Comparison of ENCODE assay signal across 1 cellular context in genomic region chr19:2333807-2334211, GRCh38.
A peak's percentile ranks its signal among the peaks of the same experiment; 100 is the strongest.
TF ChIP-seq lines count a peak whose summit lies in the region.

No MANE protein-coding gene starts in this region.

TF ChIP-seq in HepG2, 621 proteins besides CTCF, POLR2A, EP300 and RAD21:
- TF ChIP-seq XRCC5 (optimal IDR thresholded peaks at IDR 0.05; ENCODE audit: low read length) (peak; percentile 27), ZBTB7A (CRISPR knock-in tag; IDR thresholded peaks at IDR 0.05) (0 out of 2 replicates have a peak, but pooled peaks have one; percentile 30), TFDP2 (CRISPR knock-in tag; IDR thresholded peaks at IDR 0.05) (no peak), SAP130 (CRISPR knock-in tag; IDR thresholded peaks at IDR 0.05; ENCODE audit: low read depth) (no peak), RFX5 (IDR thresholded peaks at IDR 0.05; ENCODE audit: low read depth, low read length) (no peak), KMT2A (CRISPR knock-in tag; IDR thresholded peaks at IDR 0.05) (0 out of 2 replicates have a peak, but pooled peaks have one; percentile 9), PCBP1 (IDR thresholded peaks at IDR 0.05; ENCODE audit: borderline replicate concordance, low read depth, low read length) (no peak), PPARG (CRISPR knock-in tag; conservative IDR thresholded peaks at IDR 0.05) (0 out of 2 replicates have a peak, but pooled peaks have one; percentile 18), CREB1 (IDR thresholded peaks at IDR 0.05) (no peak), CREB1 (CRISPR knock-in tag; IDR thresholded peaks at IDR 0.05) (no peak), SUZ12 (IDR thresholded peaks at IDR 0.05; ENCODE audit: low read depth, low read length) (no peak), RBFOX2 (IDR thresholded peaks at IDR 0.05; ENCODE audit: low read depth, low read length) (no peak), REXO4 (CRISPR knock-in tag; IDR thresholded peaks at IDR 0.05; ENCODE audit: borderline replicate concordance) (no peak), ZNF136 (CRISPR knock-in tag; IDR thresholded peaks at IDR 0.05; ENCODE audit: low read depth) (no peak), KLF16 (CRISPR knock-in tag; IDR thresholded peaks at IDR 0.05) (no peak), GFI1 (CRISPR knock-in tag; IDR thresholded peaks at IDR 0.05; ENCODE audit: borderline replicate concordance) (no peak), NFATC3 (CRISPR knock-in tag; IDR thresholded peaks at IDR 0.05) (no peak), ARID5B (CRISPR knock-in tag; IDR thresholded peaks at IDR 0.05) (no peak), HES4 (CRISPR knock-in tag; IDR thresholded peaks at IDR 0.05; ENCODE audit: borderline replicate concordance) (no peak), SRSF9 (IDR thresholded peaks at IDR 0.05; ENCODE audit: borderline replicate concordance, insufficient read depth, low read depth, low read length, poor library complexity, severe bottlenecking) (no peak), ZHX2 (IDR thresholded peaks at IDR 0.05; ENCODE audit: low read depth) (no peak), ZHX2 (CRISPR knock-in tag; IDR thresholded peaks at IDR 0.05; ENCODE audit: borderline replicate concordance) (no peak), ZNF644 (CRISPR knock-in tag; IDR thresholded peaks at IDR 0.05; ENCODE audit: low read depth) (no peak), DR1 (CRISPR knock-in tag; IDR thresholded peaks at IDR 0.05) (no peak; the same call in 1 of the 2 replicates), ZNF549 (CRISPR knock-in tag; IDR thresholded peaks at IDR 0.05) (no peak), CHCHD3 (CRISPR knock-in tag; IDR thresholded peaks at IDR 0.05) (no peak), HNRNPL (IDR thresholded peaks at IDR 0.05; ENCODE audit: low read depth, low read length) (0 out of 2 replicates have a peak, but pooled peaks have one; percentile 54), FOXO1 (CRISPR knock-in tag; IDR thresholded peaks at IDR 0.05) (no peak), FOSL2 (CRISPR knock-in tag; IDR thresholded peaks at IDR 0.05) (no peak), ZFX (CRISPR knock-in tag; IDR thresholded peaks at IDR 0.05; ENCODE audit: low read depth) (0 out of 2 replicates have a peak, but pooled peaks have one; percentile 10), MXD3 (CRISPR knock-in tag; IDR thresholded peaks at IDR 0.05) (no peak), STAG1 (CRISPR knock-in tag; IDR thresholded peaks at IDR 0.05) (peak; percentile 50)
